ENCODE assay signal across 27 cellular contexts in the genomic region with DNA sequence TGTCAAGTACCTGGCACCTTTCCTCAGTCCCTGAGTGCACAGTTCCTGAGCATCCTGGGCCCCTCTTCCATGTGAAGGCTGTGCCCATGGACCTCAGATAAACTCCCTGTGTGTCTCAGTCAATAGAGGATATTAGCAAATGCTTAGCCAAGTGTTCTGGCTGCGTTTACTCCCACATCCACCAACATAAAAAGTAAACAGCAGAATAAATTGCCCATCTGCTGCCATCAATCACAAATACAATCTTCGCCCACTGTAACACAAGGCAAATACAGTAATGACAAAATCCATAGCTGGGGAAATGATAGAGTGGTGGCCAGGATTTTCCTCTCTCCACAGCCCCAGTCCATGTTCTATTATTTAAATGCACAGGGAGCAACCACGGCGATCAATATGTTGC.
"Had no signal": no experiment of that assay in that cellular context is flagged by ENCODE, and none has a peak within 500 bp of the region (broad histone marks: within the 10 kb centered on the region; RNA-seq: fewer than 3 reads in every experiment).

No MANE protein-coding gene starts in this region.

- H3K27me3 Mint-ChIP-seq: activated CD4-positive, alpha-beta memory T cell treated with anti-CD3 and anti-CD28 coated beads for 36 hours; activated CD4-positive, alpha-beta T cell treated with anti-CD3 and anti-CD28 coated beads, Interleukin-2, amount 10 ng/mL, durations not matched to agents 7 days and 5 days had no signal

- H3K9me3 Mint-ChIP-seq: activated CD4-positive, alpha-beta memory T cell treated with anti-CD3 and anti-CD28 coated beads for 36 hours; activated CD4-positive, alpha-beta T cell treated with anti-CD3 and anti-CD28 coated beads, Interleukin-2, amount 10 ng/mL, durations not matched to agents 7 days and 5 days; activated naive CD4-positive, alpha-beta T cell treated with anti-CD3 and anti-CD28 coated beads for 36 hours; activated T-helper 17 cell treated with anti-CD3 and anti-CD28 coated beads, Interleukin-2, amount 50 U/mL, for 72 hours had no signal

- H3K4me1 Mint-ChIP-seq: activated CD4-positive, alpha-beta T cell treated with anti-CD3 and anti-CD28 coated beads, Interleukin-2, amount 10 ng/mL, durations not matched to agents 7 days and 5 days; activated T-helper 17 cell treated with anti-CD3 and anti-CD28 coated beads, Interleukin-2, amount 50 U/mL, for 72 hours; T-cell had no signal

- H3K36me3 Mint-ChIP-seq: activated CD4-positive, alpha-beta memory T cell treated with anti-CD3 and anti-CD28 coated beads for 36 hours; activated naive CD8-positive, alpha-beta T cell; T-cell had no signal

- DNase-seq: activated CD4-positive, alpha-beta memory T cell treated with anti-CD3 and anti-CD28 coated beads for 36 hours; activated CD4-positive, alpha-beta T cell treated with anti-CD3 and anti-CD28 coated beads, Interleukin-2, amount 10 ng/mL, durations not matched to agents 7 days and 5 days; activated CD4-positive, CD25-positive, alpha-beta regulatory T cell; activated CD8-positive, alpha-beta memory T cell treated with anti-CD3 and anti-CD28 coated beads for 24 hours; activated gamma-delta T cell; activated naive CD4-positive, alpha-beta T cell treated with anti-CD3 and anti-CD28 coated beads for 36 hours; activated T-cell treated with anti-CD3 and anti-CD28 coated beads for 4 hours; activated T-cell treated with anti-CD3 and anti-CD28 coated beads, Interleukin-2, amount 50 U/mL, for 48 hours; Kasumi-1; KBM-7; NCI-H146; NCI-H187 treated with DMSO at 0.1 percent for 48 hours; NCI-H2171; NCI-H446; NCI-H524; NCI-H748 treated with DMSO at 0.1 percent for 48 hours; NK-92 treated with Interleukin-12 subunit alpha and Interleukin-12 subunit beta, amount 100 ng/mL, for 24 hours; OCI-M1; RPMI8226; T-cell; T-helper 2 cell had no signal

- ATAC-seq: activated T-helper 17 cell treated with anti-CD3 and anti-CD28 coated beads, Interleukin-2, amount 50 U/mL, for 72 hours; Panc1; Right ventricle myocardium inferior; T-cell had no signal

- H3K27ac Mint-ChIP-seq: activated CD4-positive, alpha-beta memory T cell treated with anti-CD3 and anti-CD28 coated beads for 36 hours; activated CD4-positive, alpha-beta T cell treated with anti-CD3 and anti-CD28 coated beads, Interleukin-2, amount 10 ng/mL, durations not matched to agents 7 days and 5 days; activated naive CD4-positive, alpha-beta T cell treated with anti-CD3 and anti-CD28 coated beads for 36 hours; activated naive CD8-positive, alpha-beta T cell; activated T-helper 17 cell treated with anti-CD3 and anti-CD28 coated beads, Interleukin-2, amount 50 U/mL, for 72 hours; T-cell had no signal

- H3K4me3 Mint-ChIP-seq: activated CD4-positive, alpha-beta memory T cell treated with anti-CD3 and anti-CD28 coated beads for 36 hours; activated CD4-positive, alpha-beta T cell treated with anti-CD3 and anti-CD28 coated beads, Interleukin-2, amount 10 ng/mL, durations not matched to agents 7 days and 5 days; activated naive CD4-positive, alpha-beta T cell treated with anti-CD3 and anti-CD28 coated beads for 36 hours; activated naive CD8-positive, alpha-beta T cell; activated T-helper 17 cell treated with anti-CD3 and anti-CD28 coated beads, Interleukin-2, amount 50 U/mL, for 72 hours; T-cell had no signal

- H3K27ac ChIP-seq: SK-N-MC, VCaP had no signal

- H3K4me3 ChIP-seq: SK-N-MC had no signal
